22 cellular contexts compared by ENCODE assay signal in genomic region chr3:190000861-190001196, GRCh38.
DNase-seq lines count a peak whose midpoint lies in the region; ATAC-seq and TF ChIP-seq lines count a peak whose summit lies in the region.
"Had no signal": no experiment of that assay in that cellular context is flagged by ENCODE, and none has a peak within 500 bp of the region (broad histone marks: within the 10 kb centered on the region; RNA-seq: fewer than 3 reads in every experiment).

No MANE protein-coding gene starts in this region.

- H2AFZ ChIP-seq in H9 (ENCODE audit: low read length) (no peak overlapping the region), smooth muscle cell (ENCODE audit: low read depth) (peak overlapping the region; percentile 65)

- POLR2A ChIA-PET in WTC11 (lab: Charles Lee): no interaction called here

- H3K9me3 Mint-ChIP-seq in H9 (no peaks in the 10 kb centered on the region), WTC11 (peaks cover 4% of the 10 kb centered on the region), glutamatergic neuron (ENCODE audit: unreplicated experiment) (peaks cover 2% of the 10 kb centered on the region)
- H3K9me3 Mint-ChIP-seq in stimulated activated naive CD8-positive, alpha-beta T cell treated with anti-CD3 and anti-CD28 coated beads, Interleukin-15, amount 100 ng/mL, for 72 hours: no peaks in the 10 kb centered on the region
- H3K9me3 Mint-ChIP-seq: activated naive CD8-positive, alpha-beta T cell treated with anti-CD3 and anti-CD28 coated beads, Interleukin-2, amount 50 U/mL, for 24 hours; effector memory CD8-positive, alpha-beta T cell; stimulated activated memory B cell treated with anti-CD40 and anti-IgM and Interleukin-4, amounts not matched to agents 10 μg/mL and 1 μg/mL and 100 μg/mL, for 72 hours had no signal

- H3K9me3 ChIP-seq in H9 (ENCODE audit: control insufficient read depth, low read depth, low read length) (no peaks in the 10 kb centered on the region), mesodermal cell (ENCODE audit: control insufficient read depth, low read length) (no peaks in the 10 kb centered on the region), smooth muscle cell (replicated peaks; ENCODE audit: low read depth) (no peaks in the 10 kb centered on the region)
- H3K9me3 ChIP-seq: body of pancreas, esophagus muscularis mucosa had no signal

- no peak overlapping the region for H4K5ac ChIP-seq in H9 (ENCODE audit: insufficient read length, low read depth, low read length)

- no peak; the same call in 2 of the 3 replicates for TF ChIP-seq CTCF in H9 (conservative IDR thresholded peaks at IDR 0.05)
- TF ChIP-seq CTCF in WTC11 (IDR thresholded peaks at IDR 0.05): no peak
- no peak for TF ChIP-seq CTCF in smooth muscle cell (IDR thresholded peaks at IDR 0.05; ENCODE audit: borderline replicate concordance, insufficient read depth, poor library complexity, severe bottlenecking)
- TF ChIP-seq CTCF in glutamatergic neuron (IDR thresholded peaks at IDR 0.05; ENCODE audit: partially characterized antibody, unreplicated experiment): no peak

- H3T11ph ChIP-seq in H9 (ENCODE audit: low read length): no peak overlapping the region

- no CpG with 5 or more reads among the region's 5 CpGs for WGBS in H9 (ENCODE audit: extremely low coverage, insufficient read length, low lambda C conversion rate)
- 33 to 44% methylated on average over 2 to 3 of the region's 5 CpGs for WGBS in mesodermal cell (ENCODE audit: insufficient coverage in 2 of 2), 2 experiments
- 33% methylated on average over 5 of the region's 5 CpGs for WGBS in smooth muscle cell (ENCODE audit: low lambda C conversion rate)

- no peaks in the 10 kb centered on the region for H3K27me3 ChIP-seq in H9 (ENCODE audit: insufficient read depth, low read length)
- H3K27me3 ChIP-seq in smooth muscle cell (ENCODE audit: low read depth): no peaks in the 10 kb centered on the region
- H3K27me3 ChIP-seq: body of pancreas, esophagus muscularis mucosa had no signal

- H3K79me1 ChIP-seq in H9 (ENCODE audit: insufficient read depth, low read depth, low read length, poor library complexity, severe bottlenecking): no peaks in the 10 kb centered on the region

- DNase-seq in H9 (no peak), WTC11 (ENCODE audit: low spot score) (no peak), smooth muscle cell (lab: John Stamatoyannopoulos, UW; ENCODE audit: unreplicated experiment) (no peak), NCI-H69 (lab: John Stamatoyannopoulos, UW) (no peak), glutamatergic neuron (no peak)
- no peak for DNase-seq in stimulated activated naive CD8-positive, alpha-beta T cell treated with anti-CD3 and anti-CD28 coated beads, Interleukin-15, amount 100 ng/mL, for 72 hours
- DNase-seq: activated CD8-positive, alpha-beta memory T cell treated with anti-CD3 and anti-CD28 coated beads for 24 hours; activated gamma-delta T cell; activated naive CD8-positive, alpha-beta T cell treated with anti-CD3 and anti-CD28 coated beads, Interleukin-2, amount 50 U/mL, for 24 hours; activated T-cell treated with anti-CD3 and anti-CD28 coated beads, Interleukin-2, amount 50 U/mL, for 1 hour; body of pancreas; CD4-positive, CD25-positive, alpha-beta regulatory T cell; DMS 273 treated with DMSO at 0.1 percent for 48 hours; effector memory CD8-positive, alpha-beta T cell; GOT3; NCI-H1694 treated with DMSO at 0.1 percent for 48 hours; NCI-H526; stimulated activated CD4-positive, alpha-beta T cell treated with anti-CD3 and anti-CD28 coated beads, Interleukin-4, amount 100 ng/mL, for 1 hour; T-helper 1 cell had no signal

- H2BK120ac ChIP-seq in H9 (ENCODE audit: low read depth, low read length, poor library complexity, severe bottlenecking): no peak overlapping the region

- no peak overlapping the region for H4K8ac ChIP-seq in H9 (replicated peaks; ENCODE audit: insufficient read length, low read depth, low read length)

- no peak overlapping the region for H2AK5ac ChIP-seq in H9 (ENCODE audit: insufficient read length, low read length)

- no peak overlapping the region for H3K14ac ChIP-seq in H9 (ENCODE audit: insufficient read depth, low read length)

- H3K4me1 Mint-ChIP-seq in H9 (peaks cover 28 to 42% of the 10 kb centered on the region in 2 experiments), WTC11 (peaks cover 60% of the 10 kb centered on the region), glutamatergic neuron (ENCODE audit: low read depth, unreplicated experiment) (peaks cover 4% of the 10 kb centered on the region)
- no peaks in the 10 kb centered on the region for H3K4me1 Mint-ChIP-seq in stimulated activated naive CD8-positive, alpha-beta T cell treated with anti-CD3 and anti-CD28 coated beads, Interleukin-15, amount 100 ng/mL, for 72 hours
- H3K4me1 Mint-ChIP-seq: activated naive CD8-positive, alpha-beta T cell treated with anti-CD3 and anti-CD28 coated beads, Interleukin-2, amount 50 U/mL, for 24 hours; CD4-positive, CD25-positive, alpha-beta regulatory T cell; stimulated activated memory B cell treated with anti-CD40 and anti-IgM and Interleukin-4, amounts not matched to agents 10 μg/mL and 1 μg/mL and 100 μg/mL, for 72 hours had no signal

- H3K27me3 Mint-ChIP-seq in H9 (ENCODE audit: low read depth) (no peaks in the 10 kb centered on the region), WTC11 (ENCODE audit: low read depth) (no peaks in the 10 kb centered on the region), glutamatergic neuron (ENCODE audit: unreplicated experiment) (peaks cover 2% of the 10 kb centered on the region)
- H3K27me3 Mint-ChIP-seq in stimulated activated naive CD8-positive, alpha-beta T cell treated with anti-CD3 and anti-CD28 coated beads, Interleukin-15, amount 100 ng/mL, for 72 hours: peaks cover 16% of the 10 kb centered on the region
- H3K27me3 Mint-ChIP-seq: stimulated activated memory B cell treated with anti-CD40 and anti-IgM and Interleukin-4, amounts not matched to agents 10 μg/mL and 1 μg/mL and 100 μg/mL, for 72 hours had no signal

- H3K36me3 ChIP-seq in mesodermal cell (ENCODE audit: control insufficient read depth, insufficient read depth, low read length) (no peaks in the 10 kb centered on the region), smooth muscle cell (ENCODE audit: low read depth) (no peaks in the 10 kb centered on the region)
- H3K36me3 ChIP-seq: esophagus muscularis mucosa had no signal

- CTCF ChIA-PET in WTC11 (lab: Charles Lee): interaction anchor here (1.0 to 1.7 kb wide), 5 partner anchors 33 to 322 kb away, joined by 3 to 8 read pairs (median 3); partner anchors contain the start of gene CLDN1

- H3K4me3 ChIP-seq in mesodermal cell (ENCODE audit: extremely low read depth, insufficient read depth, low read length, poor library complexity, severe bottlenecking) (no peak overlapping the region), smooth muscle cell (peak overlapping the region; percentile 38)
- H3K4me3 ChIP-seq: body of pancreas, esophagus muscularis mucosa had no signal

- H2BK15ac ChIP-seq in H9 (ENCODE audit: low read depth, low read length): no peak overlapping the region

- peak overlapping the region; percentile 31 for H3K4me2 ChIP-seq in H9 (ENCODE audit: insufficient read depth, insufficient read length, low read length)
- H3K4me2 ChIP-seq in smooth muscle cell: peak overlapping the region; percentile 81

- H2BK12ac ChIP-seq in H9 (ENCODE audit: insufficient read length, low read depth, low read length): no peak overlapping the region

- H3K56ac ChIP-seq in H9 (ENCODE audit: insufficient read length, low read depth, low read length): no peak overlapping the region

- H3K4ac ChIP-seq in H9 (ENCODE audit: low read depth, low read length): no peak overlapping the region

- H2BK20ac ChIP-seq in H9 (ENCODE audit: low read depth, low read length, poor library complexity, severe bottlenecking): no peak overlapping the region

- H3K27ac Mint-ChIP-seq in H9: peak overlapping the region; percentile 71 to 95 (median 94); a peak in 6 of 7 replicates
- H3K27ac Mint-ChIP-seq in WTC11: peak overlapping the region; percentile 96
- H3K27ac Mint-ChIP-seq in stimulated activated naive CD8-positive, alpha-beta T cell treated with anti-CD3 and anti-CD28 coated beads, Interleukin-15, amount 100 ng/mL, for 72 hours: no peak overlapping the region
- H3K27ac Mint-ChIP-seq in glutamatergic neuron (ENCODE audit: unreplicated experiment): no peak overlapping the region
- H3K27ac Mint-ChIP-seq: activated naive CD8-positive, alpha-beta T cell treated with anti-CD3 and anti-CD28 coated beads, Interleukin-2, amount 50 U/mL, for 24 hours; CD4-positive, CD25-positive, alpha-beta regulatory T cell; effector memory CD8-positive, alpha-beta T cell; stimulated activated memory B cell treated with anti-CD40 and anti-IgM and Interleukin-4, amounts not matched to agents 10 μg/mL and 1 μg/mL and 100 μg/mL, for 72 hours had no signal

- H3K18ac ChIP-seq in H9 (ENCODE audit: insufficient read length, low read depth, low read length): no peak overlapping the region

- H3K36me3 Mint-ChIP-seq in H9 (ENCODE audit: insufficient read depth in 1 of 3, low read depth in 3 of 3): no peaks in the 10 kb centered on the region
- peaks cover 4% of the 10 kb centered on the region; the same call in 1 of the 2 replicates for H3K36me3 Mint-ChIP-seq in WTC11
- no peaks in the 10 kb centered on the region for H3K36me3 Mint-ChIP-seq in glutamatergic neuron (ENCODE audit: unreplicated experiment)
- H3K36me3 Mint-ChIP-seq: CD4-positive, CD25-positive, alpha-beta regulatory T cell; stimulated activated memory B cell treated with anti-CD40 and anti-IgM and Interleukin-4, amounts not matched to agents 10 μg/mL and 1 μg/mL and 100 μg/mL, for 72 hours had no signal

- H2BK5ac ChIP-seq in H9 (ENCODE audit: insufficient read length, low read length): no peak overlapping the region

- peak overlapping the region; percentile 80 for H3K27ac ChIP-seq in H9 (ENCODE audit: insufficient read length, low read depth, low read length)
- peak overlapping the region; percentile 60 for H3K27ac ChIP-seq in mesodermal cell (ENCODE audit: low read depth, low read length, severe bottlenecking)
- no peak overlapping the region for H3K27ac ChIP-seq in smooth muscle cell (ENCODE audit: low read depth)
- H3K27ac ChIP-seq: body of pancreas, esophagus muscularis mucosa had no signal

- no peaks in the 10 kb centered on the region for H4K20me1 ChIP-seq in H9 (ENCODE audit: control insufficient read depth, insufficient read depth, insufficient read length)
- H4K20me1 ChIP-seq in smooth muscle cell (ENCODE audit: low read depth): no peaks in the 10 kb centered on the region

- no peak overlapping the region for H4K91ac ChIP-seq in H9 (ENCODE audit: insufficient read length, low read depth, low read length)

- H3K4me3 Mint-ChIP-seq in H9 (peak overlapping the region in 1 of 2 experiments; percentile 6; a peak in 1 of 5 replicates), WTC11 (peak overlapping the region; percentile 2; the same call in 1 of the 2 replicates), glutamatergic neuron (ENCODE audit: unreplicated experiment) (no peak overlapping the region)
- no peak overlapping the region for H3K4me3 Mint-ChIP-seq in stimulated activated naive CD8-positive, alpha-beta T cell treated with anti-CD3 and anti-CD28 coated beads, Interleukin-15, amount 100 ng/mL, for 72 hours
- H3K4me3 Mint-ChIP-seq: activated naive CD8-positive, alpha-beta T cell treated with anti-CD3 and anti-CD28 coated beads, Interleukin-2, amount 50 U/mL, for 24 hours; CD4-positive, CD25-positive, alpha-beta regulatory T cell; effector memory CD8-positive, alpha-beta T cell; stimulated activated memory B cell treated with anti-CD40 and anti-IgM and Interleukin-4, amounts not matched to agents 10 μg/mL and 1 μg/mL and 100 μg/mL, for 72 hours had no signal

- H3K23ac ChIP-seq in H9 (ENCODE audit: insufficient read length, low read depth, low read length): no peak overlapping the region

- no peaks in the 10 kb centered on the region; the same call in 1 of the 2 replicates for H3K4me1 ChIP-seq in H9 (ENCODE audit: insufficient read depth, low read length)
- peaks cover 37% of the 10 kb centered on the region for H3K4me1 ChIP-seq in mesodermal cell (ENCODE audit: control insufficient read depth, insufficient read depth, low read length, poor library complexity, severe bottlenecking)
- H3K4me1 ChIP-seq in smooth muscle cell (ENCODE audit: low read depth): peaks cover 16% of the 10 kb centered on the region
- H3K4me1 ChIP-seq: body of pancreas had no signal

- H3K23me2 ChIP-seq in H9 (ENCODE audit: insufficient read length, low read depth, low read length, poor library complexity, severe bottlenecking): no peaks in the 10 kb centered on the region

- H3K79me2 ChIP-seq in H9 (ENCODE audit: insufficient read depth, low read length): no peaks in the 10 kb centered on the region
- H3K79me2 ChIP-seq in smooth muscle cell (ENCODE audit: low read depth): no peaks in the 10 kb centered on the region

- peak; percentile 77 for ATAC-seq in WTC11
- ATAC-seq in stimulated activated naive CD8-positive, alpha-beta T cell treated with anti-CD3 and anti-CD28 coated beads, Interleukin-15, amount 100 ng/mL, for 72 hours: no peak
- ATAC-seq: activated naive CD8-positive, alpha-beta T cell treated with anti-CD3 and anti-CD28 coated beads, Interleukin-2, amount 50 U/mL, for 24 hours; body of pancreas; effector memory CD8-positive, alpha-beta T cell; stimulated activated memory B cell treated with anti-CD40 and anti-IgM and Interleukin-4, amounts not matched to agents 10 μg/mL and 1 μg/mL and 100 μg/mL, for 72 hours had no signal

- H3K9ac ChIP-seq in H9 (ENCODE audit: extremely low read depth, insufficient read length, low read length) (no peak overlapping the region), smooth muscle cell (ENCODE audit: low read depth) (no peak overlapping the region)

- no peaks in the 10 kb centered on the region for H3F3A ChIP-seq in smooth muscle cell (ENCODE audit: low read depth)

Comparison
In these comparisons a context has a peak if more than half of its experiments do, and no peak if none do; other contexts are left out.
1. H3K27ac Mint-ChIP-seq: peak in H9 (3 of 3) and WTC11 (single experiment); none in stimulated activated naive CD8-positive, alpha-beta T cell treated with anti-CD3 and anti-CD28 coated beads, Interleukin-15, amount 100 ng/mL, for 72 hours (0 of 2) and glutamatergic neuron (single experiment).